ENCODE assay signal across 17 cellular contexts in genomic region chr15:58056015-58056414, GRCh38. TPM values are rescaled to one million over a fixed set of nuclear protein-coding genes. Genes with fewer than 3 reads are reported as not detected.
DNase-seq lines count a peak whose midpoint lies in the region; TF ChIP-seq lines count a peak whose summit lies in the region.
"Had no signal": no experiment of that assay in that cellular context is flagged by ENCODE, and none has a peak within 500 bp of the region (broad histone marks: within the 10 kb centered on the region; RNA-seq: fewer than 3 reads in every experiment).

No MANE protein-coding gene starts in this region.

- H2BK12ac ChIP-seq in mesenchymal stem cell (ENCODE audit: low read length in 2 of 2): no peak overlapping the region

- H3K79me1 ChIP-seq in mesenchymal stem cell (replicated peaks; ENCODE audit: low read length, poor library complexity, severe bottlenecking): no peaks in the 10 kb centered on the region
- no peaks in the 10 kb centered on the region for H3K79me1 ChIP-seq in mesendoderm (ENCODE audit: low read length)

- no peak overlapping the region for H3K56ac ChIP-seq in mesendoderm (ENCODE audit: low read length)

- H3K27me3 ChIP-seq in OCI-LY1 (ENCODE audit: insufficient read depth, low read length) (no peaks in the 10 kb centered on the region), mesenchymal stem cell (ENCODE audit: control insufficient read depth in 1 of 2, insufficient read depth in 1 of 2, low read length in 2 of 2) (peaks cover 7 to 10% of the 10 kb centered on the region in 2 experiments), mesendoderm (ENCODE audit: insufficient read depth, low read length, poor library complexity) (peaks cover 6% of the 10 kb centered on the region)
- H3K27me3 ChIP-seq: testis had no signal

- H2AK5ac ChIP-seq in mesenchymal stem cell (ENCODE audit: low read length, severe bottlenecking): no peak overlapping the region
- H2AK5ac ChIP-seq in mesendoderm (ENCODE audit: low read length): no peak overlapping the region

- WGBS in mesenchymal stem cell: no CpG with 5 or more reads among the region's 4 CpGs
- no CpG with 5 or more reads among the region's 4 CpGs for WGBS in mesendoderm (ENCODE audit: extremely low coverage, insufficient coverage, low lambda C conversion rate)

- H3K4me3 Mint-ChIP-seq in CD14-positive monocyte: no peak overlapping the region
- no peak overlapping the region for H3K4me3 Mint-ChIP-seq in endothelial cell (ENCODE audit: unreplicated experiment)
- no peak overlapping the region for H3K4me3 Mint-ChIP-seq in progenitor cell of endocrine pancreas (ENCODE audit: low read depth)

- H4K8ac ChIP-seq in mesenchymal stem cell (ENCODE audit: low read length) (no peak overlapping the region), mesendoderm (ENCODE audit: low read depth, low read length) (no peak overlapping the region)

- H3K27ac Mint-ChIP-seq in CD14-positive monocyte (no peak overlapping the region), endothelial cell (ENCODE audit: unreplicated experiment) (no peak overlapping the region), progenitor cell of endocrine pancreas (no peak overlapping the region)
- H3K27ac Mint-ChIP-seq: activated T-helper 2 cell treated with anti-CD3 and anti-CD28 coated beads, Interferon-gamma antibody, Interleukin-2, Interleukin-4, amounts not matched to agents 10 μg/mL and 5 μg/mL and 100 μg/mL, durations not matched to agents 14 hours and 24 hours and 36 hours had no signal

- intact Hi-C loops in CD14-positive monocyte (cut with micrococcal nuclease): loop anchor here in 1 of 2 donors (10.0 kb wide), 1 partner anchor 139 kb away; no protein-coding TSS in a partner anchor

- H3K27ac ChIP-seq in OCI-LY1 (ENCODE audit: low read depth, low read length, poor library complexity, severe bottlenecking) (no peak overlapping the region), mesenchymal stem cell (ENCODE audit: low read length, poor library complexity, severe bottlenecking) (no peak overlapping the region), mesendoderm (ENCODE audit: low read depth, low read length) (no peak overlapping the region)
- H3K27ac ChIP-seq: epithelial cell of prostate, HL-60, parathyroid adenoma, testis had no signal

- DNase-seq in CD14-positive monocyte (ENCODE audit: low spot score) (no peak), endothelial cell (ENCODE audit: low spot score) (no peak), progenitor cell of endocrine pancreas (ENCODE audit: low spot score, unreplicated experiment) (no peak), mesenchymal stem cell (no peak), mesendoderm (no peak)
- no peak for DNase-seq in effector CD4-positive, alpha-beta T cell
- DNase-seq: kidney, NCI-H1092, NCI-H774, small intestine, testis had no signal

- H3K23ac ChIP-seq in mesenchymal stem cell (ENCODE audit: low read length in 2 of 2): no peak overlapping the region
- no peak overlapping the region for H3K23ac ChIP-seq in mesendoderm (ENCODE audit: low read length)

- H3K4me1 Mint-ChIP-seq in CD14-positive monocyte (peaks cover 7% of the 10 kb centered on the region), endothelial cell (ENCODE audit: unreplicated experiment) (no peaks in the 10 kb centered on the region), progenitor cell of endocrine pancreas (ENCODE audit: low read depth) (peaks cover 13% of the 10 kb centered on the region)

- H2BK120ac ChIP-seq in mesenchymal stem cell (ENCODE audit: low read depth, low read length) (no peak overlapping the region), mesendoderm (ENCODE audit: low read depth, low read length) (no peak overlapping the region)

- no peak overlapping the region for H4K5ac ChIP-seq in mesendoderm (ENCODE audit: low read length)

- no peak overlapping the region for H2AFZ ChIP-seq in OCI-LY1 (ENCODE audit: low read length)
- H2AFZ ChIP-seq in mesenchymal stem cell (ENCODE audit: low read depth, low read length): no peak overlapping the region
- H2AFZ ChIP-seq: parathyroid adenoma had no signal

- H2BK5ac ChIP-seq in mesenchymal stem cell (ENCODE audit: low read depth, low read length, poor library complexity, severe bottlenecking): no peak overlapping the region
- H2BK5ac ChIP-seq in mesendoderm (ENCODE audit: low read length): no peak overlapping the region

- H3K9me3 ChIP-seq in OCI-LY1 (ENCODE audit: low read length) (no peaks in the 10 kb centered on the region), mesenchymal stem cell (ENCODE audit: control insufficient read depth, low read length) (no peaks in the 10 kb centered on the region)
- H3K9me3 ChIP-seq: testis had no signal

- TF ChIP-seq CTCF in CD14-positive monocyte (IDR thresholded peaks at IDR 0.05) (peak; percentile 24), OCI-LY1 (IDR thresholded peaks at IDR 0.05; ENCODE audit: low read length) (peak; percentile 25; the same call in 1 of the 2 replicates), endothelial cell (IDR thresholded peaks at IDR 0.05; ENCODE audit: unreplicated experiment) (peak; percentile 54), progenitor cell of endocrine pancreas (IDR thresholded peaks at IDR 0.05; ENCODE audit: unreplicated experiment) (peak; percentile 27)

- H3K14ac ChIP-seq in mesenchymal stem cell (ENCODE audit: low read length in 2 of 2): no peak overlapping the region

- H3K18ac ChIP-seq in mesenchymal stem cell (ENCODE audit: low read depth in 1 of 2, low read length in 2 of 2): no peak overlapping the region
- no peak overlapping the region for H3K18ac ChIP-seq in mesendoderm (ENCODE audit: low read length)

- H3K4me3 ChIP-seq in OCI-LY1 (ENCODE audit: low read depth, low read length, poor library complexity, severe bottlenecking) (no peak overlapping the region), mesenchymal stem cell (ENCODE audit: insufficient read depth in 1 of 2, low read depth in 1 of 2, low read length in 2 of 2) (no peak overlapping the region), mesendoderm (ENCODE audit: low read length) (no peak overlapping the region)
- H3K4me3 ChIP-seq: testis had no signal

- H3K36me3 ChIP-seq in OCI-LY1 (ENCODE audit: insufficient read depth, low read length) (no peaks in the 10 kb centered on the region), mesenchymal stem cell (ENCODE audit: control insufficient read depth in 1 of 2, insufficient read depth in 2 of 2, low read depth in 1 of 2, low read length in 2 of 2) (no peaks in the 10 kb centered on the region), mesendoderm (ENCODE audit: control insufficient read depth, insufficient read depth, low read length) (no peaks in the 10 kb centered on the region)

- H3K4me2 ChIP-seq in OCI-LY1 (ENCODE audit: low read length) (no peak overlapping the region), mesenchymal stem cell (ENCODE audit: low read length, poor library complexity, severe bottlenecking) (no peak overlapping the region), mesendoderm (ENCODE audit: low read length) (no peak overlapping the region)

- no peaks in the 10 kb centered on the region for H3K9me2 ChIP-seq in OCI-LY1 (ENCODE audit: low read depth, low read length)

- H3K27me3 Mint-ChIP-seq in CD14-positive monocyte (ENCODE audit: low read depth in 3 of 3) (peaks cover 20 to 30% (median 25%) of the 10 kb centered on the region in 3 donors), endothelial cell (ENCODE audit: unreplicated experiment) (no peaks in the 10 kb centered on the region), progenitor cell of endocrine pancreas (peaks cover 47% of the 10 kb centered on the region)

- no peak overlapping the region for H3K9ac ChIP-seq in OCI-LY1 (ENCODE audit: low read length)
- H3K9ac ChIP-seq in mesenchymal stem cell (ENCODE audit: low read length): no peak overlapping the region
- H3K9ac ChIP-seq in mesendoderm (ENCODE audit: low read length): no peak overlapping the region
- H3K9ac ChIP-seq: parathyroid adenoma had no signal

- no peaks in the 10 kb centered on the region for H3F3A ChIP-seq in OCI-LY1 (ENCODE audit: insufficient read depth, low read length)

- H2BK15ac ChIP-seq in mesenchymal stem cell (ENCODE audit: low read depth, poor library complexity, severe bottlenecking) (no peak overlapping the region), mesendoderm (replicated peaks; ENCODE audit: low read depth) (no peak overlapping the region)

- H4K91ac ChIP-seq in mesenchymal stem cell (ENCODE audit: low read length): no peak overlapping the region

- no peaks in the 10 kb centered on the region for H3K4me1 ChIP-seq in OCI-LY1 (ENCODE audit: insufficient read depth, low read length, severe bottlenecking)
- no peaks in the 10 kb centered on the region for H3K4me1 ChIP-seq in mesenchymal stem cell (ENCODE audit: control insufficient read depth, insufficient read depth, low read depth, low read length)
- H3K4me1 ChIP-seq in mesendoderm (ENCODE audit: control insufficient read depth, low read depth, low read length): no peaks in the 10 kb centered on the region
- H3K4me1 ChIP-seq: parathyroid adenoma, testis had no signal

- H3K4ac ChIP-seq in mesenchymal stem cell (ENCODE audit: low read depth in 1 of 2, low read length in 2 of 2) (no peak overlapping the region), mesendoderm (ENCODE audit: low read depth, low read length) (no peak overlapping the region)

- H3K9me3 Mint-ChIP-seq in CD14-positive monocyte (peaks cover 0 to 3% (median 0%) of the 10 kb centered on the region in 7 donors), endothelial cell (ENCODE audit: unreplicated experiment) (no peaks in the 10 kb centered on the region), progenitor cell of endocrine pancreas (ENCODE audit: low read depth) (no peaks in the 10 kb centered on the region)
- H3K9me3 Mint-ChIP-seq: activated T-helper 2 cell treated with anti-CD3 and anti-CD28 coated beads, Interferon-gamma antibody, Interleukin-2, Interleukin-4, amounts not matched to agents 10 μg/mL and 5 μg/mL and 100 μg/mL, durations not matched to agents 14 hours and 24 hours and 36 hours had no signal

- H3K79me2 ChIP-seq in OCI-LY1 (ENCODE audit: insufficient read depth, low read length): no peaks in the 10 kb centered on the region
- H3K79me2 ChIP-seq in mesendoderm (ENCODE audit: control insufficient read depth, insufficient read depth, low read length): no peaks in the 10 kb centered on the region
- H3K79me2 ChIP-seq: parathyroid adenoma had no signal

- H3K36me3 Mint-ChIP-seq in CD14-positive monocyte (no peaks in the 10 kb centered on the region), endothelial cell (ENCODE audit: low read depth, unreplicated experiment) (no peaks in the 10 kb centered on the region), progenitor cell of endocrine pancreas (ENCODE audit: insufficient read depth) (no peaks in the 10 kb centered on the region)

- no peaks in the 10 kb centered on the region for H4K20me1 ChIP-seq in OCI-LY1 (ENCODE audit: insufficient read depth, low read length)

RNA-seq across cellular contexts. Expression of gene ALDH1A2, which starts 9.5 kb away (rescaled TPM):
- 1 to 10 TPM; 3.4 to 5.1 TPM for polyA plus RNA-seq in CD14-positive monocyte
- 2.6 TPM for total RNA-seq in endothelial cell (ENCODE audit: unreplicated experiment)
- 1.4 and 2.4 TPM in 2 replicates for total RNA-seq in progenitor cell of endocrine pancreas
- 1.4 TPM for polyA plus RNA-seq in mesenchymal stem cell (2013, experiment 1 of 2)
- polyA plus RNA-seq in mesenchymal stem cell (2013, experiment 2 of 2): 1.4 TPM
- 0.32 TPM for polyA plus RNA-seq in mesendoderm (2013, experiment 1 of 2)
- polyA plus RNA-seq in mesendoderm (2013, experiment 2 of 2): 0.80 TPM
- total RNA-seq: T-helper 1 cell treated with Interleukin-12 subunit alpha and Interleukin-12 subunit beta and Interleukin-4 antibody, amounts not matched to agents 30 ng/mL and 1 ng/mL, for 36 hours had no signal
